ENCODE assay signal across 19 cellular contexts in genomic region chr5:173622639-173623038, GRCh38.
"Had no signal": no experiment of that assay in that cellular context is flagged by ENCODE, and none has a peak within 500 bp of the region (broad histone marks: within the 10 kb centered on the region; RNA-seq: fewer than 3 reads in every experiment).

No MANE protein-coding gene starts in this region.

- DNase-seq: activated CD4-positive, alpha-beta T cell treated with anti-CD3 and anti-CD28 coated beads for 48 hours; activated CD4-positive, alpha-beta T cell treated with anti-CD3 and anti-CD28 coated beads, Interleukin-2, amount 50 U/mL, for 4 hours; activated CD4-positive, CD25-positive, alpha-beta regulatory T cell treated with anti-CD3 and anti-CD28 coated beads, Interleukin-2, amount 50 U/mL, for 72 hours; activated CD8-positive, alpha-beta memory T cell treated with anti-CD3 and anti-CD28 coated beads, Interleukin-2, amount 10 ng/mL, durations not matched to agents 7 days and 5 days; activated effector memory CD4-positive, alpha-beta T cell treated with Interleukin-2 at 50 U/mL for 16 hours; activated naive CD4-positive, alpha-beta T cell; activated T-cell treated with anti-CD3 and anti-CD28 coated beads, Interleukin-2, amount 50 U/mL, for 24 hours; aorta; NCI-H1092; NCI-H1417; NCI-H2029; NCI-H510A treated with DMSO at 0.1 percent for 48 hours; PC-9; SHP77 treated with DMSO at 0.1 percent for 48 hours had no signal

- H3K36me3 Mint-ChIP-seq: activated CD8-positive, alpha-beta memory T cell treated with anti-CD3 and anti-CD28 coated beads, Interleukin-2, amount 10 ng/mL, durations not matched to agents 7 days and 5 days; activated naive CD4-positive, alpha-beta T cell treated with anti-CD3 and anti-CD28 coated beads, Interleukin-2, amount 50 U/mL, for 24 hours had no signal

- H3K9me3 Mint-ChIP-seq: activated naive CD4-positive, alpha-beta T cell treated with anti-CD3 and anti-CD28 coated beads, Interleukin-2, amount 50 U/mL, for 24 hours; activated T-cell treated with anti-CD3 and anti-CD28 coated beads, Interleukin-2, amount 50 U/mL, for 24 hours; activated T-helper 1 cell treated with anti-CD3 and anti-CD28 coated beads, Interleukin-12 subunit alpha, Interleukin-12 subunit beta, Interleukin-2, Interleukin-4 antibody, amounts not matched to agents 30 ng/mL and 10 ng/mL and 1 ng/mL, durations not matched to agents 14 hours and 24 hours and 36 hours; T-helper 1 cell treated with Interleukin-12 subunit alpha and Interleukin-12 subunit beta and Interleukin-4 antibody, amounts not matched to agents 30 μg/mL and 1 μg/mL, for 36 hours had no signal

- FAIRE-seq: bronchial epithelial cell had no signal

- H2AFZ ChIP-seq: PC-9 had no signal

- H3K4me3 ChIP-seq: PC-9 had no signal

- H3K4me2 ChIP-seq: KMS-11, PC-9 had no signal

- H3K27ac ChIP-seq: KMS-11, PC-9 had no signal

- ATAC-seq: activated CD8-positive, alpha-beta memory T cell treated with anti-CD3 and anti-CD28 coated beads, Interleukin-2, amount 10 ng/mL, durations not matched to agents 7 days and 5 days had no signal

- H3K4me3 Mint-ChIP-seq: activated CD8-positive, alpha-beta memory T cell treated with anti-CD3 and anti-CD28 coated beads, Interleukin-2, amount 10 ng/mL, durations not matched to agents 7 days and 5 days; activated naive CD4-positive, alpha-beta T cell treated with anti-CD3 and anti-CD28 coated beads, Interleukin-2, amount 50 U/mL, for 24 hours; activated T-cell treated with anti-CD3 and anti-CD28 coated beads, Interleukin-2, amount 50 U/mL, for 24 hours; activated T-helper 1 cell treated with anti-CD3 and anti-CD28 coated beads, Interleukin-12 subunit alpha, Interleukin-12 subunit beta, Interleukin-2, Interleukin-4 antibody, amounts not matched to agents 30 ng/mL and 10 ng/mL and 1 ng/mL, durations not matched to agents 14 hours and 24 hours and 36 hours; T-helper 1 cell treated with Interleukin-12 subunit alpha and Interleukin-12 subunit beta and Interleukin-4 antibody, amounts not matched to agents 30 μg/mL and 1 μg/mL, for 36 hours had no signal

- H3K27ac Mint-ChIP-seq: activated CD8-positive, alpha-beta memory T cell treated with anti-CD3 and anti-CD28 coated beads, Interleukin-2, amount 10 ng/mL, durations not matched to agents 7 days and 5 days; activated naive CD4-positive, alpha-beta T cell treated with anti-CD3 and anti-CD28 coated beads, Interleukin-2, amount 50 U/mL, for 24 hours; activated T-cell treated with anti-CD3 and anti-CD28 coated beads, Interleukin-2, amount 50 U/mL, for 24 hours; activated T-helper 1 cell treated with anti-CD3 and anti-CD28 coated beads, Interleukin-12 subunit alpha, Interleukin-12 subunit beta, Interleukin-2, Interleukin-4 antibody, amounts not matched to agents 30 ng/mL and 10 ng/mL and 1 ng/mL, durations not matched to agents 14 hours and 24 hours and 36 hours; T-helper 1 cell treated with Interleukin-12 subunit alpha and Interleukin-12 subunit beta and Interleukin-4 antibody, amounts not matched to agents 30 μg/mL and 1 μg/mL, for 36 hours had no signal

- H3K4me1 Mint-ChIP-seq: activated naive CD4-positive, alpha-beta T cell treated with anti-CD3 and anti-CD28 coated beads, Interleukin-2, amount 50 U/mL, for 24 hours had no signal

- H3K27me3 Mint-ChIP-seq: activated naive CD4-positive, alpha-beta T cell treated with anti-CD3 and anti-CD28 coated beads, Interleukin-2, amount 50 U/mL, for 24 hours had no signal
